Comparison of ENCODE assay signal across 8 cellular contexts in the genomic region with DNA sequence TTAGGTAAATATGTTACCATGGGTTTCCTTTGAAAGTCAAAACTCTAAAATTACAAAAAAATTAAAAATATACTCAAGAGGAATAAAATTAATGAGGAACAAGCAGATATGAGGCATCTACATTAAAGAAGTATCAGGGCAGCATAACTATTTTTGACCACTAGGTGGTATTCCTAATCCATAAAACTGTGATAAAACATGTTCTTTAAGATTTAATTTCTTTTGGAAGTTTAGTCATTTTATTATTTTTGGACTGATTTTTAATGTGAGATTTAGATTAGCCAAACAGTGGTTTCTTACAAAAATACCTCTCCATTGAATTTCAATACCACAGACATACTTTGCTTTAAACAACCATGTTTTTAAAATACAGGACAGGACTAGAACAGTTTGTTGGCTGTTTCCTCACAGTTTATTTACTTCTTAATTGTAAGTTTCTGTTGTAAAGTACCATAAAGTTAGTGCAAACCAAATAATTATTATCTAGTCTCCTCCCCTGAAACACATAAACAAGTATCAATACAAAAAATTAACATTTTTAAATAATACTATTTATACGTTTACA. TPM values are rescaled to one million over a fixed set of nuclear protein-coding genes. Genes with fewer than 3 reads are reported as not detected.
DNase-seq lines count a peak whose midpoint lies in the region; ATAC-seq, FAIRE-seq and TF ChIP-seq lines count a peak whose summit lies in the region.

No MANE protein-coding gene starts in this region.

- TF ChIP-seq CTCF in 22Rv1 (IDR thresholded peaks at IDR 0.05) = peak; percentile 84
- peak; percentile 61 for TF ChIP-seq CTCF in epithelial cell of proximal tubule (conservative IDR thresholded peaks at IDR 0.05; ENCODE audit: low read depth, low read length)

- peak; percentile 25 for DNase-seq in NCI-H748 (lab: John Stamatoyannopoulos, UW; ENCODE audit: unreplicated experiment)
- no peak for DNase-seq in epithelial cell of proximal tubule (ENCODE audit: low read depth)
- DNase-seq in small intestine = peak; percentile 19
- no peak for DNase-seq in effector memory CD4-positive, alpha-beta T cell
- DNase-seq in activated effector memory CD4-positive, alpha-beta T cell treated with Interleukin-2 at 50 U/mL for 16 hours = no peak

- H3K4me3 ChIP-seq in epithelial cell of proximal tubule (ENCODE audit: low read depth, low read length) (no peak overlapping the region), small intestine (ENCODE audit: low read depth in 1 of 2, low read length in 2 of 2) (no peak overlapping the region)
- no peak overlapping the region for H3K4me3 ChIP-seq in effector memory CD4-positive, alpha-beta T cell (ENCODE audit: insufficient read depth, low read depth, low read length, poor library complexity, severe bottlenecking)

- no peaks in the 10 kb centered on the region for H3K9me3 ChIP-seq in small intestine (ENCODE audit: control insufficient read depth, low read depth)
- H3K9me3 ChIP-seq in effector memory CD4-positive, alpha-beta T cell (ENCODE audit: control insufficient read depth, low read length) = no peaks in the 10 kb centered on the region

- no peaks in the 10 kb centered on the region for H3K36me3 ChIP-seq in small intestine (ENCODE audit: control insufficient read depth in 2 of 2, insufficient read depth in 2 of 2, low read length in 2 of 2)
- H3K36me3 ChIP-seq in effector memory CD4-positive, alpha-beta T cell (ENCODE audit: control insufficient read depth, insufficient read depth, low read length) = no peaks in the 10 kb centered on the region

- 84 to 89% (median 88%) methylated on average over 1 of the region's 1 CpG for WGBS in small intestine, 3 donors

- peak; percentile 49 for FAIRE-seq in small intestine (lab: Jason Lieb, UNC)

- no peaks in the 10 kb centered on the region for H3K4me1 ChIP-seq in small intestine (ENCODE audit: control insufficient read depth in 2 of 2, insufficient read depth in 1 of 2, low read depth in 1 of 2, low read length in 1 of 2)
- no peaks in the 10 kb centered on the region for H3K4me1 ChIP-seq in effector memory CD4-positive, alpha-beta T cell (ENCODE audit: control insufficient read depth, insufficient read depth, low read length, poor library complexity, severe bottlenecking)

- H3K27ac ChIP-seq in 22Rv1 (no peak overlapping the region), small intestine (ENCODE audit: low read depth in 1 of 2, low read length in 1 of 2) (no peak overlapping the region)
- no peak overlapping the region for H3K27ac ChIP-seq in effector memory CD4-positive, alpha-beta T cell (ENCODE audit: insufficient read depth, low read length, poor library complexity, severe bottlenecking)

- no peaks in the 10 kb centered on the region for H3K27me3 ChIP-seq in small intestine (ENCODE audit: control insufficient read depth in 2 of 2, insufficient read depth in 2 of 2, low read length in 2 of 2)
- H3K27me3 ChIP-seq in effector memory CD4-positive, alpha-beta T cell (replicated peaks; ENCODE audit: control insufficient read depth, insufficient read depth, low read length, poor library complexity, severe bottlenecking) = no peaks in the 10 kb centered on the region

- peak; percentile 41 for ATAC-seq in GM18519 (IDR thresholded peaks at IDR 0.05; ENCODE audit: low FRiP score, unreplicated experiment)
- no peak for ATAC-seq in HG02763 (IDR thresholded peaks at IDR 0.05; ENCODE audit: unreplicated experiment)

RNA-seq across cellular contexts. Expression of a gene that starts 49.8 kb away (rescaled TPM):
- 0.51 TPM in 1 of 2 replicates, not detected in the other for total RNA-seq in epithelial cell of proximal tubule
- 10 to 100 TPM in 1 of 3 donors, 1 to 10 TPM in 1, under 1 TPM in 1; 0.81 to 10.3 (median 2.7) TPM for polyA plus RNA-seq in small intestine

Comparison
In these comparisons a context has a peak if more than half of its experiments do, and no peak if none do; other contexts are left out.
1. DNase-seq: peak in NCI-H748 (single experiment) and small intestine (single experiment); none in epithelial cell of proximal tubule (single experiment), effector memory CD4-positive, alpha-beta T cell (0 of 3) and activated effector memory CD4-positive, alpha-beta T cell treated with Interleukin-2 at 50 U/mL for 16 hours (single experiment).